In the genomic region with DNA sequence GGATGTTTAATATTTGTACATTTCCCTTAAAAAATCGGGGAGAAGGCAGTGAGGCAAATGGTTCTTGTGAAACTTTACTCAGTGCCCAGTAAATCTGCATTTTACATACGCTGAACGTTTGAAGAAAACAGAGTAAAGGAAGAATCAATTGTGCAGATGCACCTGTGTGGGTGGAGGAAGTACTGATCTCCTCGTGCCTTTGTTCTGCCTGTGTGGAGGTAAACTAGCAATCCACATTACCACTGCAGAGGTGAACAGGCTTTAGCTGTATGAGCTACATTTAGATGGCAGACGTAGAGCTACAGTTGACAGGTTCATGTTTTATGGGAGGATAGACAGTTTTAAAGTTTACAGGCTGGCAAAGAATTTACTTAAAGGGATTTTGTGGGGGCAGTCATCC, we compare ENCODE assay signal across 27 cellular contexts.
"Had no signal": no experiment of that assay in that cellular context is flagged by ENCODE, and none has a peak within 500 bp of the region (broad histone marks: within the 10 kb centered on the region; RNA-seq: fewer than 3 reads in every experiment).

No MANE protein-coding gene starts in this region.

- H3K27me3 Mint-ChIP-seq: activated naive CD8-positive, alpha-beta T cell; activated T-helper 17 cell treated with anti-CD3 and anti-CD28 coated beads, Interleukin-2, amount 50 U/mL, for 72 hours; central memory CD8-positive, alpha-beta T cell had no signal

- H3K9me3 ChIP-seq: SJSA1 had no signal

- ATAC-seq: activated T-helper 17 cell treated with anti-CD3 and anti-CD28 coated beads, Interleukin-2, amount 50 U/mL, for 72 hours; Panc1; SK-N-SH treated with all-trans-retinoic acid at 6 μM for 48 hours had no signal

- H3K27me3 ChIP-seq: SJSA1 had no signal

- H3K27ac Mint-ChIP-seq: activated naive CD4-positive, alpha-beta T cell treated with anti-CD3 and anti-CD28 coated beads for 36 hours; activated naive CD8-positive, alpha-beta T cell; activated T-helper 17 cell treated with anti-CD3 and anti-CD28 coated beads, Interleukin-2, amount 50 U/mL, for 72 hours; brain had no signal

- H3K27ac ChIP-seq: RWPE1, SJSA1, VCaP had no signal

- H3K9me3 Mint-ChIP-seq: activated naive CD4-positive, alpha-beta T cell treated with anti-CD3 and anti-CD28 coated beads for 36 hours; activated T-helper 17 cell treated with anti-CD3 and anti-CD28 coated beads, Interleukin-2, amount 50 U/mL, for 72 hours; central memory CD8-positive, alpha-beta T cell had no signal

- H3K36me3 Mint-ChIP-seq: activated naive CD8-positive, alpha-beta T cell; brain had no signal

- DNase-seq: activated CD4-positive, CD25-positive, alpha-beta regulatory T cell; activated gamma-delta T cell; activated naive CD4-positive, alpha-beta T cell treated with anti-CD3 and anti-CD28 coated beads for 36 hours; activated T-cell treated with anti-CD3 and anti-CD28 coated beads for 4 hours; activated T-cell treated with anti-CD3 and anti-CD28 coated beads, Interleukin-2, amount 50 U/mL, for 48 hours; amygdala; Karpas-422; NCI-H1105 treated with DMSO at 0.1 percent for 48 hours; NCI-H1436 treated with DMSO at 0.1 percent for 48 hours; NCI-H187; NCI-H2081; NCI-H2171 treated with DMSO at 0.1 percent for 48 hours; NCI-H226; NCI-H510A; NCI-H526 treated with DMSO at 0.1 percent for 48 hours; NK-92 treated with Interleukin-12 subunit alpha and Interleukin-12 subunit beta, amount 100 ng/mL, for 24 hours; OCI-M1; SHP77 had no signal

- H3K4me1 ChIP-seq: SJSA1 had no signal

- H3K36me3 ChIP-seq: SJSA1 had no signal

- H3K4me3 ChIP-seq: SJSA1 had no signal

- H3K4me1 Mint-ChIP-seq: activated T-helper 17 cell treated with anti-CD3 and anti-CD28 coated beads, Interleukin-2, amount 50 U/mL, for 72 hours had no signal

- H3K4me3 Mint-ChIP-seq: activated naive CD4-positive, alpha-beta T cell treated with anti-CD3 and anti-CD28 coated beads for 36 hours; activated naive CD8-positive, alpha-beta T cell; activated T-helper 17 cell treated with anti-CD3 and anti-CD28 coated beads, Interleukin-2, amount 50 U/mL, for 72 hours; brain; central memory CD8-positive, alpha-beta T cell had no signal
